ENCODE assay signal across 1 cellular context in the genomic region with DNA sequence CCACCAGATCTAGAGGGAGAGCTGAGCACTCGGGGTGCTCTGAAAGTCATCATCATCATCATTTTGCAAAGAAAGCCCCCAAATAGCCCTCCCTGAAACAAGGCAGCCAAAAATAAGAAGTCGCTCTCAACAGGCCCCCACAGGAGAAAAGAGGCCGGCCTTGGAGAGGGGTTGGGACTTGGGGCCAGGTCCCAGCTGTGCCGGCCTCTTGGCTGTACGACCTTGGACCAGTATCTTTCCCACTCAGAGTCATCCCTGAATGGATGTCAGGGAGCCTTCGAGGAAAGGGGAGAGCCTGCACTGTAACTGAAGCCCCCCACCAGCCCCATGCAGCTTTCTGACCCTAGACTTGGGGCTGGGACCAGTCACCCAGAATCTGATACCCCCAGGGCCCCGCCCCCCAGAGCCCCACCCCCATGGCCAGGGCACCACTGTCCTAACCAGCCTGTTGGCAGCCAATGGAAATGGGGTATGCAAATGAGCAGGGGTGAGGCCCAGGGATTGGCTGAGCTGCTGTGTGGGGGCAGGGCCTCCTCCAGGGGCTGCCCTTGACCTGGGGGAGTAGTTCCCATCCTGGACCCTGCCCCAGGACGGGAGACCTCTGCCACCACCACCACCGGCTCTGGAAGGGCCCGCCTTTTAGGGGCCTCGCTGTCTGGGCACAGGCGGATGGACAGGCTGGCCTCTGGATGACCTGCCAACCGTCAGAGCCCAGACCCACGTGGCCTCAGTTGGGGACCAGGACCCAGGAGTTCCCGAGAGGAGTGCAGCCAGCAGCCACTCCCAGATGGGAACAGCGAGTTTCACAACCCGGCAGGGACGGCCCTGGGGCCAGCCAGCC.
TF ChIP-seq lines count a peak whose summit lies in the region.

No MANE protein-coding gene starts in this region.

TF ChIP-seq in IMR-90, 13 proteins besides CTCF, POLR2A, EP300 and RAD21:
- TF ChIP-seq CHD1 (IDR thresholded peaks at IDR 0.05; ENCODE audit: low read depth, low read length) (no peak), MAZ (IDR thresholded peaks at IDR 0.05; ENCODE audit: borderline replicate concordance, low read depth, low read length) (no peak), BHLHE40 (IDR thresholded peaks at IDR 0.05; ENCODE audit: low read depth, low read length) (no peak), MXI1 (IDR thresholded peaks at IDR 0.05; ENCODE audit: borderline replicate concordance, low read depth, low read length) (no peak), FOS (IDR thresholded peaks at IDR 0.05; ENCODE audit: low read depth, low read length) (no peak), CEBPB (IDR thresholded peaks at IDR 0.05; ENCODE audit: low read depth, low read length) (no peak), NFE2L2 (IDR thresholded peaks at IDR 0.05; ENCODE audit: low read depth, low read length) (no peak), SMC3 (IDR thresholded peaks at IDR 0.05; ENCODE audit: low read depth, low read length) (no peak)
- TF ChIP-seq, protein P1, sequence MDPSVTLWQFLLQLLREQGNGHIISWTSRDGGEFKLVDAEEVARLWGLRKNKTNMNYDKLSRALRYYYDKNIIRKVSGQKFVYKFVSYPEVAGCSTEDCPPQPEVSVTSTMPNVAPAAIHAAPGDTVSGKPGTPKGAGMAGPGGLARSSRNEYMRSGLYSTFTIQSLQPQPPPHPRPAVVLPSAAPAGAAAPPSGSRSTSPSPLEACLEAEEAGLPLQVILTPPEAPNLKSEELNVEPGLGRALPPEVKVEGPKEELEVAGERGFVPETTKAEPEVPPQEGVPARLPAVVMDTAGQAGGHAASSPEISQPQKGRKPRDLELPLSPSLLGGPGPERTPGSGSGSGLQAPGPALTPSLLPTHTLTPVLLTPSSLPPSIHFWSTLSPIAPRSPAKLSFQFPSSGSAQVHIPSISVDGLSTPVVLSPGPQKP (IDR thresholded peaks at IDR 0.05; ENCODE audit: borderline replicate concordance, low read depth, low read length), result no peak
